1 cellular context compared by ENCODE assay signal in genomic region chr1:219414250-219414649, GRCh38.
TF ChIP-seq lines count a peak whose summit lies in the region.

No MANE protein-coding gene starts in this region.

TF ChIP-seq in HepG2, 621 proteins besides CTCF, POLR2A, EP300 and RAD21 (continued from another document and continues in another):
- TF ChIP-seq RAD51 (IDR thresholded peaks at IDR 0.05; ENCODE audit: borderline replicate concordance), result no peak
- TF ChIP-seq STAT5B (CRISPR knock-in tag; IDR thresholded peaks at IDR 0.05), result no peak
- TF ChIP-seq MEIS1 (CRISPR knock-in tag; IDR thresholded peaks at IDR 0.05; ENCODE audit: borderline replicate concordance), result no peak
- TF ChIP-seq LRRFIP1 (CRISPR knock-in tag; conservative IDR thresholded peaks at IDR 0.05), result no peak
- TF ChIP-seq CCAR2 (optimal IDR thresholded peaks at IDR 0.05; ENCODE audit: low read depth, low read length), result no peak
- TF ChIP-seq WIZ (CRISPR knock-in tag; IDR thresholded peaks at IDR 0.05), result no peak
- TF ChIP-seq TAF15 (IDR thresholded peaks at IDR 0.05; ENCODE audit: low read depth, low read length, poor library complexity, severe bottlenecking), result no peak
- no peak for TF ChIP-seq ATF3 (CRISPR knock-in tag; IDR thresholded peaks at IDR 0.05)
- peak; percentile 78 for TF ChIP-seq RXRB (CRISPR knock-in tag; IDR thresholded peaks at IDR 0.05; ENCODE audit: borderline replicate concordance)
- TF ChIP-seq FIP1L1 (IDR thresholded peaks at IDR 0.05; ENCODE audit: borderline replicate concordance, insufficient read depth, low read depth, low read length), result no peak
- no peak for TF ChIP-seq GLMP (CRISPR knock-in tag; IDR thresholded peaks at IDR 0.05; ENCODE audit: borderline replicate concordance)
- peak; percentile 82; the same call in 1 of the 2 replicates for TF ChIP-seq KDM1A (CRISPR knock-in tag; IDR thresholded peaks at IDR 0.05)
- TF ChIP-seq FOXO1 (CRISPR knock-in tag; IDR thresholded peaks at IDR 0.05), result peak; percentile 48; the same call in 1 of the 2 replicates
- no peak for TF ChIP-seq ZNF276 (CRISPR knock-in tag; IDR thresholded peaks at IDR 0.05; ENCODE audit: low read depth)
- TF ChIP-seq ZNF558 (CRISPR knock-in tag; IDR thresholded peaks at IDR 0.05; ENCODE audit: borderline replicate concordance), result no peak
- TF ChIP-seq ZNF563 (CRISPR knock-in tag; IDR thresholded peaks at IDR 0.05), result no peak
- TF ChIP-seq TP53 (CRISPR knock-in tag; conservative IDR thresholded peaks at IDR 0.05), result no peak
- no peak for TF ChIP-seq HIVEP1 (CRISPR knock-in tag; IDR thresholded peaks at IDR 0.05)
- no peak for TF ChIP-seq ZNF354B (CRISPR knock-in tag; IDR thresholded peaks at IDR 0.05)
- no peak for TF ChIP-seq IKZF4 (CRISPR knock-in tag; IDR thresholded peaks at IDR 0.05; ENCODE audit: borderline replicate concordance, low read depth, not compliant biosample characterization)
- TF ChIP-seq ZHX2 (IDR thresholded peaks at IDR 0.05; ENCODE audit: low read depth), result no peak
- no peak for TF ChIP-seq ZHX2 (CRISPR knock-in tag; IDR thresholded peaks at IDR 0.05; ENCODE audit: borderline replicate concordance)
- no peak for TF ChIP-seq ARNT (IDR thresholded peaks at IDR 0.05)
- TF ChIP-seq ZNF780A (CRISPR knock-in tag; IDR thresholded peaks at IDR 0.05), result no peak
- TF ChIP-seq GATA4 (IDR thresholded peaks at IDR 0.05; ENCODE audit: borderline replicate concordance, low read depth), result peak; percentile 44; the same call in 1 of the 2 replicates
- TF ChIP-seq, protein P1, sequence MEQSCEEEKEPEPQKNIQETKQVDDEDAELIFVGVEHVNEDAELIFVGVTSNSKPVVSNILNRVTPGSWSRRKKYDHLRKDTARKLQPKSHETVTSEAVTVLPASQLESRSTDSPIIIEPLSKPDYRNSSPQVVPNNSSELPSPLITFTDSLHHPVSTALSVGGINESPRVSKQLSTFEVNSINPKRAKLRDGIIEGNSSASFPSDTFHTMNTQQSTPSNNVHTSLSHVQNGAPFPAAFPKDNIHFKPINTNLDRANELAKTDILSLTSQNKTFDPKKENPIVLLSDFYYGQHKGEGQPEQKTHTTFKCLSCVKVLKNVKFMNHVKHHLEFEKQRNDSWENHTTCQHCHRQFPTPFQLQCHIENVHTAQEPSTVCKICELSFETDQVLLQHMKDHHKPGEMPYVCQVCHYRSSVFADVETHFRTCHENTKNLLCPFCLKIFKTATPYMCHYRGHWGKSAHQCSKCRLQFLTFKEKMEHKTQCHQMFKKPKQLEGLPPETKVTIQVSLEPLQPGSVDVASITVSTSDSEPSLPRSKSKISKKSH (CRISPR knock-in tag; IDR thresholded peaks at IDR 0.05; ENCODE audit: borderline replicate concordance), result no peak
- TF ChIP-seq, protein P2, sequence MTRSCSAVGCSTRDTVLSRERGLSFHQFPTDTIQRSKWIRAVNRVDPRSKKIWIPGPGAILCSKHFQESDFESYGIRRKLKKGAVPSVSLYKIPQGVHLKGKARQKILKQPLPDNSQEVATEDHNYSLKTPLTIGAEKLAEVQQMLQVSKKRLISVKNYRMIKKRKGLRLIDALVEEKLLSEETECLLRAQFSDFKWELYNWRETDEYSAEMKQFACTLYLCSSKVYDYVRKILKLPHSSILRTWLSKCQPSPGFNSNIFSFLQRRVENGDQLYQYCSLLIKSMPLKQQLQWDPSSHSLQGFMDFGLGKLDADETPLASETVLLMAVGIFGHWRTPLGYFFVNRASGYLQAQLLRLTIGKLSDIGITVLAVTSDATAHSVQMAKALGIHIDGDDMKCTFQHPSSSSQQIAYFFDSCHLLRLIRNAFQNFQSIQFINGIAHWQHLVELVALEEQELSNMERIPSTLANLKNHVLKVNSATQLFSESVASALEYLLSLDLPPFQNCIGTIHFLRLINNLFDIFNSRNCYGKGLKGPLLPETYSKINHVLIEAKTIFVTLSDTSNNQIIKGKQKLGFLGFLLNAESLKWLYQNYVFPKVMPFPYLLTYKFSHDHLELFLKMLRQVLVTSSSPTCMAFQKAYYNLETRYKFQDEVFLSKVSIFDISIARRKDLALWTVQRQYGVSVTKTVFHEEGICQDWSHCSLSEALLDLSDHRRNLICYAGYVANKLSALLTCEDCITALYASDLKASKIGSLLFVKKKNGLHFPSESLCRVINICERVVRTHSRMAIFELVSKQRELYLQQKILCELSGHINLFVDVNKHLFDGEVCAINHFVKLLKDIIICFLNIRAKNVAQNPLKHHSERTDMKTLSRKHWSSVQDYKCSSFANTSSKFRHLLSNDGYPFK (CRISPR knock-in tag; IDR thresholded peaks at IDR 0.05; ENCODE audit: borderline replicate concordance), result no peak
- TF ChIP-seq, protein P3, sequence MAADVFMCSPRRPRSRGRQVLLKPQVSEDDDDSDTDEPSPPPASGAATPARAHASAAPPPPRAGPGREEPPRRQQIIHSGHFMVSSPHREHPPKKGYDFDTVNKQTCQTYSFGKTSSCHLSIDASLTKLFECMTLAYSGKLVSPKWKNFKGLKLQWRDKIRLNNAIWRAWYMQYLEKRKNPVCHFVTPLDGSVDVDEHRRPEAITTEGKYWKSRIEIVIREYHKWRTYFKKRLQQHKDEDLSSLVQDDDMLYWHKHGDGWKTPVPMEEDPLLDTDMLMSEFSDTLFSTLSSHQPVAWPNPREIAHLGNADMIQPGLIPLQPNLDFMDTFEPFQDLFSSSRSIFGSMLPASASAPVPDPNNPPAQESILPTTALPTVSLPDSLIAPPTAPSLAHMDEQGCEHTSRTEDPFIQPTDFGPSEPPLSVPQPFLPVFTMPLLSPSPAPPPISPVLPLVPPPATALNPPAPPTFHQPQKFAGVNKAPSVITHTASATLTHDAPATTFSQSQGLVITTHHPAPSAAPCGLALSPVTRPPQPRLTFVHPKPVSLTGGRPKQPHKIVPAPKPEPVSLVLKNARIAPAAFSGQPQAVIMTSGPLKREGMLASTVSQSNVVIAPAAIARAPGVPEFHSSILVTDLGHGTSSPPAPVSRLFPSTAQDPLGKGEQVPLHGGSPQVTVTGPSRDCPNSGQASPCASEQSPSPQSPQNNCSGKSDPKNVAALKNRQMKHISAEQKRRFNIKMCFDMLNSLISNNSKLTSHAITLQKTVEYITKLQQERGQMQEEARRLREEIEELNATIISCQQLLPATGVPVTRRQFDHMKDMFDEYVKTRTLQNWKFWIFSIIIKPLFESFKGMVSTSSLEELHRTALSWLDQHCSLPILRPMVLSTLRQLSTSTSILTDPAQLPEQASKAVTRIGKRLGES (CRISPR knock-in tag; IDR thresholded peaks at IDR 0.05; ENCODE audit: borderline replicate concordance), result no peak
- no peak for TF ChIP-seq SYNCRIP (IDR thresholded peaks at IDR 0.05; ENCODE audit: insufficient read depth, low read depth, low read length)
- no peak for TF ChIP-seq ZNF160 (CRISPR knock-in tag; IDR thresholded peaks at IDR 0.05)
- TF ChIP-seq SP2 (CRISPR knock-in tag; IDR thresholded peaks at IDR 0.05), result no peak
- no peak for TF ChIP-seq ZFP36L2 (CRISPR knock-in tag; IDR thresholded peaks at IDR 0.05)
- no peak for TF ChIP-seq ZNF350 (CRISPR knock-in tag; IDR thresholded peaks at IDR 0.05; ENCODE audit: borderline replicate concordance, low read depth)
- no peak for TF ChIP-seq ATRX (CRISPR knock-in tag; IDR thresholded peaks at IDR 0.05; ENCODE audit: borderline replicate concordance)
- TF ChIP-seq ZFP36 (IDR thresholded peaks at IDR 0.05; ENCODE audit: borderline replicate concordance, low read depth, low read length, partially characterized antibody), result no peak
- TF ChIP-seq, protein P4, sequence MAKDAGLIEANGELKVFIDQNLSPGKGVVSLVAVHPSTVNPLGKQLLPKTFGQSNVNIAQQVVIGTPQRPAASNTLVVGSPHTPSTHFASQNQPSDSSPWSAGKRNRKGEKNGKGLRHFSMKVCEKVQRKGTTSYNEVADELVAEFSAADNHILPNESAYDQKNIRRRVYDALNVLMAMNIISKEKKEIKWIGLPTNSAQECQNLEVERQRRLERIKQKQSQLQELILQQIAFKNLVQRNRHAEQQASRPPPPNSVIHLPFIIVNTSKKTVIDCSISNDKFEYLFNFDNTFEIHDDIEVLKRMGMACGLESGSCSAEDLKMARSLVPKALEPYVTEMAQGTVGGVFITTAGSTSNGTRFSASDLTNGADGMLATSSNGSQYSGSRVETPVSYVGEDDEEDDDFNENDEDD (CRISPR knock-in tag; IDR thresholded peaks at IDR 0.05; ENCODE audit: borderline replicate concordance), result no peak
- TF ChIP-seq ZNF333 (CRISPR knock-in tag; IDR thresholded peaks at IDR 0.05; ENCODE audit: borderline replicate concordance), result no peak
- peak; percentile 50; the same call in 1 of the 2 replicates for TF ChIP-seq SAP130 (CRISPR knock-in tag; IDR thresholded peaks at IDR 0.05; ENCODE audit: low read depth)
